ENCODE assay signal across 9 cellular contexts in genomic region chr1:23561813-23562100, GRCh38. TPM values are rescaled to one million over a fixed set of nuclear protein-coding genes. Genes with fewer than 3 reads are reported as not detected.
DNase-seq lines count a peak whose midpoint lies in the region; ATAC-seq, FAIRE-seq and TF ChIP-seq lines count a peak whose summit lies in the region.
"Had no signal": no experiment of that assay in that cellular context is flagged by ENCODE, and none has a peak within 500 bp of the region (broad histone marks: within the 10 kb centered on the region; RNA-seq: fewer than 3 reads in every experiment).

No MANE protein-coding gene starts in this region.

- peaks cover 16 to 44% of the 10 kb centered on the region in 2 experiments; a peak in 3 of 4 replicates for H3K79me1 ChIP-seq in IMR-90 (ENCODE audit: low read depth in 1 of 2, low read length in 2 of 2)

- peak overlapping the region; percentile 99 for H3K23ac ChIP-seq in IMR-90 (ENCODE audit: low read depth, low read length)

- H2AK9ac ChIP-seq in IMR-90 (replicated peaks; ENCODE audit: low read depth, low read length, poor library complexity) = peak overlapping the region; percentile 55

- H3K27me3 Mint-ChIP-seq in astrocyte (ENCODE audit: low read depth, unreplicated experiment) = no peaks in the 10 kb centered on the region

- peak overlapping the region; percentile 35 for H2AFZ ChIP-seq in IMR-90 (replicated peaks; ENCODE audit: low read length, poor library complexity)
- H2AFZ ChIP-seq in astrocyte (ENCODE audit: low read depth, low read length) = no peak overlapping the region

- H4K5ac ChIP-seq in IMR-90 (ENCODE audit: low read depth, low read length) = peak overlapping the region; percentile 98

- H4K91ac ChIP-seq in IMR-90 (ENCODE audit: insufficient read depth, low read depth, low read length) = peak overlapping the region; percentile 99

- ATAC-seq in IMR-90 (ENCODE audit: low read depth) (no peak), GM19455 (IDR thresholded peaks at IDR 0.05; ENCODE audit: unreplicated experiment) (no peak)
- ATAC-seq: activated CD8-positive, alpha-beta T cell treated with anti-CD3 and anti-CD28 coated beads for 36 hours had no signal

- H3K27me3 ChIP-seq in IMR-90 (ENCODE audit: control insufficient read depth, insufficient read depth, low read length) = no peaks in the 10 kb centered on the region
- H3K27me3 ChIP-seq in astrocyte (ENCODE audit: insufficient read depth, low read length) = no peaks in the 10 kb centered on the region
- no peaks in the 10 kb centered on the region for H3K27me3 ChIP-seq in liver (ENCODE audit: control insufficient read depth in 4 of 4, insufficient read depth in 4 of 4, low read length in 3 of 4)
- H3K27me3 ChIP-seq in subcutaneous abdominal adipose tissue (ENCODE audit: control insufficient read depth in 5 of 5, insufficient read depth in 4 of 5, low read length in 5 of 5) = peaks cover 0 to 10% (median 0%) of the 10 kb centered on the region in 5 donors

- no peak for TF ChIP-seq POLR2A in IMR-90 (IDR thresholded peaks at IDR 0.05; ENCODE audit: low read depth, low read length)

- peak overlapping the region; percentile 92 for H2BK5ac ChIP-seq in IMR-90 (ENCODE audit: low read depth, low read length, poor library complexity, severe bottlenecking)

- H3K36me3 Mint-ChIP-seq in astrocyte (ENCODE audit: low read depth, unreplicated experiment) = peaks cover 2% of the 10 kb centered on the region

- H2BK20ac ChIP-seq in IMR-90 (ENCODE audit: low read depth, low read length) = peak overlapping the region; percentile 97

- H2BK120ac ChIP-seq in IMR-90 (ENCODE audit: low read depth, low read length) = peak overlapping the region; percentile 98

- no peaks in the 10 kb centered on the region for H3K9me3 Mint-ChIP-seq in astrocyte (ENCODE audit: unreplicated experiment)
- H3K9me3 Mint-ChIP-seq: activated CD8-positive, alpha-beta T cell treated with anti-CD3 and anti-CD28 coated beads for 36 hours had no signal

- H3K36me3 ChIP-seq in IMR-90 (ENCODE audit: control insufficient read depth, insufficient read depth, low read length) (peaks cover 16% of the 10 kb centered on the region), astrocyte (ENCODE audit: insufficient read depth, low read length) (no peaks in the 10 kb centered on the region), liver (ENCODE audit: control insufficient read depth in 4 of 4, insufficient read depth in 3 of 4, low read depth in 1 of 4, low read length in 3 of 4) (no peaks in the 10 kb centered on the region), subcutaneous abdominal adipose tissue (ENCODE audit: control insufficient read depth in 5 of 5, insufficient read depth in 5 of 5, low read length in 5 of 5) (peaks cover 0 to 5% (median 0%) of the 10 kb centered on the region in 5 donors)

- no TSS peak for BruUV-seq in IMR-90 (replicated peaks; lab: Mats Ljungman, UMichigan)

- H3K56ac ChIP-seq in IMR-90 (ENCODE audit: extremely low read depth, insufficient read depth, low read length) = peak overlapping the region; percentile 96

- H3K18ac ChIP-seq in IMR-90 (ENCODE audit: low read depth, low read length) = peak overlapping the region; percentile 84

- no peak for FAIRE-seq in astrocyte (lab: Jason Lieb, UNC)

- H3K9ac ChIP-seq in IMR-90 (ENCODE audit: low read depth, low read length) = peak overlapping the region; percentile 88
- peak overlapping the region; percentile 99 for H3K9ac ChIP-seq in astrocyte (ENCODE audit: low read length)
- peak overlapping the region in 1 of 2 donors; percentile 4 for H3K9ac ChIP-seq in liver (ENCODE audit: low read depth in 1 of 2, low read length in 2 of 2)
- peak overlapping the region; percentile 10 to 68 (median 44) for H3K9ac ChIP-seq in subcutaneous abdominal adipose tissue (ENCODE audit: low read length in 5 of 5)

- CTCF ChIA-PET in IMR-90 (lab: Yijun Ruan, JAX) = interaction anchor here (0.6 to 1.2 kb wide), 2 partner anchors 22 to 76 kb away, joined by 3 read pairs; no protein-coding TSS in a partner anchor

- intact Hi-C loops in IMR-90 (cut with micrococcal nuclease) = loop anchor here (2.0 kb wide), 1 partner anchor 17 kb away; no protein-coding TSS in a partner anchor

- peak overlapping the region; percentile 95 for H3K27ac Mint-ChIP-seq in astrocyte (ENCODE audit: unreplicated experiment)
- H3K27ac Mint-ChIP-seq: activated CD8-positive, alpha-beta T cell treated with anti-CD3 and anti-CD28 coated beads for 36 hours had no signal

- in situ Hi-C loops in IMR-90 (cut with MboI; ENCODE audit: low sequenced_read_pairs) = no loop called here

- peaks cover 38% of the 10 kb centered on the region for H3K4me1 Mint-ChIP-seq in astrocyte (ENCODE audit: low read depth, unreplicated experiment)

- no peak overlapping the region for H3K4me3 Mint-ChIP-seq in astrocyte (ENCODE audit: unreplicated experiment)
- H3K4me3 Mint-ChIP-seq: activated CD8-positive, alpha-beta T cell treated with anti-CD3 and anti-CD28 coated beads for 36 hours had no signal

- peaks cover 34% of the 10 kb centered on the region for H3K79me2 ChIP-seq in astrocyte (ENCODE audit: insufficient read depth, low read length)

- POLR2A ChIA-PET in IMR-90 (lab: Charles Lee; ENCODE audit: unreplicated experiment) = no interaction called here

- H3K9me3 ChIP-seq in IMR-90 (ENCODE audit: control insufficient read depth, insufficient read depth, low read length) (no peaks in the 10 kb centered on the region), astrocyte (ENCODE audit: insufficient read depth, low read depth, low read length) (no peaks in the 10 kb centered on the region), liver (ENCODE audit: control insufficient read depth in 4 of 4, low read length in 3 of 4) (no peaks in the 10 kb centered on the region), subcutaneous abdominal adipose tissue (ENCODE audit: control insufficient read depth in 5 of 5, low read length in 5 of 5) (no peaks in the 10 kb centered on the region)

- H3K27ac ChIP-seq in IMR-90 (ENCODE audit: insufficient read depth, low read length) (peak overlapping the region; percentile 91), astrocyte (ENCODE audit: low read depth, low read length) (peak overlapping the region; percentile 97), liver (ENCODE audit: low read depth in 1 of 2, low read length in 2 of 2) (peak overlapping the region; percentile 81 to 84), subcutaneous abdominal adipose tissue (ENCODE audit: low read depth, low read length) (peak overlapping the region; percentile 96)

- H3K4me3 ChIP-seq in IMR-90 (ENCODE audit: insufficient read depth, low read depth, low read length) = no peak overlapping the region
- no peak overlapping the region for H3K4me3 ChIP-seq in astrocyte (ENCODE audit: insufficient read depth, low read depth, low read length)
- no peak overlapping the region for H3K4me3 ChIP-seq in liver (ENCODE audit: low read depth in 1 of 3, low read length in 3 of 3)
- H3K4me3 ChIP-seq in subcutaneous abdominal adipose tissue (ENCODE audit: low read depth in 1 of 5, low read length in 5 of 5) = peak overlapping the region in 3 of 5 donors; percentile 12 to 55 (median 31)

- peak overlapping the region; percentile 97 for H3K14ac ChIP-seq in IMR-90 (replicated peaks; ENCODE audit: low read depth, low read length)

- no CpG with 5 or more reads among the region's 2 CpGs for whole genome bisulfite sequencing in IMR-90 (ENCODE audit: extremely low coverage in 2 of 2, insufficient read length in 1 of 2), 2 experiments
- 60% methylated on average over 2 of the region's 2 CpGs for WGBS in liver

- H3K4me1 ChIP-seq in IMR-90 (ENCODE audit: control insufficient read depth, insufficient read depth, low read length) (peaks cover 30% of the 10 kb centered on the region), astrocyte (ENCODE audit: insufficient read depth, low read length) (peaks cover 46% of the 10 kb centered on the region), liver (ENCODE audit: control insufficient read depth in 4 of 4, insufficient read depth in 4 of 4, low read length in 3 of 4) (peaks cover 2 to 23% (median 14%) of the 10 kb centered on the region in 4 donors), subcutaneous abdominal adipose tissue (ENCODE audit: control insufficient read depth in 5 of 5, insufficient read depth in 5 of 5, low read length in 5 of 5) (peaks cover 15 to 65% (median 50%) of the 10 kb centered on the region in 5 donors)

- dilution Hi-C loops in IMR-90 (cut with HindIII; ENCODE audit: low sequenced_read_pairs, unreplicated experiment) = no loop called here

- H4K20me1 ChIP-seq in IMR-90 (ENCODE audit: insufficient read depth, low read length) (peaks cover 26% of the 10 kb centered on the region), astrocyte (ENCODE audit: insufficient read depth, low read length) (peaks cover 24% of the 10 kb centered on the region)

- TF ChIP-seq RAD21 in IMR-90 (IDR thresholded peaks at IDR 0.05; ENCODE audit: low read length) (no peak), liver (IDR thresholded peaks at IDR 0.05) (no peak)

- H3K4ac ChIP-seq in IMR-90 (ENCODE audit: low read depth, low read length) = peak overlapping the region; percentile 97

- DNase-seq in IMR-90 (no peak), astrocyte (ENCODE audit: low read depth) (peak; percentile 46), Kasumi-1 (lab: John Stamatoyannopoulos, UW) (no peak), RPMI8226 (no peak), NCI-H2107 treated with DMSO at 0.1 percent for 48 hours (lab: John Stamatoyannopoulos, UW; ENCODE audit: unreplicated experiment) (no peak)

- H3K9me1 ChIP-seq in IMR-90 (ENCODE audit: insufficient read depth, low read length) = peaks cover 15% of the 10 kb centered on the region

- TF ChIP-seq CTCF in IMR-90 (conservative IDR thresholded peaks at IDR 0.05; ENCODE audit: low read depth, low read length) (no peak), astrocyte (IDR thresholded peaks at IDR 0.05; ENCODE audit: insufficient read depth, low read depth, low read length) (no peak), liver (IDR thresholded peaks at IDR 0.05; ENCODE audit: low read depth, low read length, missing input control) (no peak)

- peak overlapping the region; percentile 66 for H3K4me2 ChIP-seq in IMR-90 (ENCODE audit: low read depth, low read length)
- peak overlapping the region; percentile 89 for H3K4me2 ChIP-seq in astrocyte (ENCODE audit: low read length)

- H2BK15ac ChIP-seq in IMR-90 (ENCODE audit: low read depth, low read length) = peak overlapping the region; percentile 99

- H4K8ac ChIP-seq in IMR-90 (ENCODE audit: low read depth in 2 of 2, low read length in 2 of 2) = peak overlapping the region; percentile 70 to 95

- peak overlapping the region; percentile 45 for H2AK5ac ChIP-seq in IMR-90 (ENCODE audit: low read depth, low read length)

RNA-seq across cellular contexts. Expression of gene ID3, which starts 2.5 kb away (rescaled TPM):
- total RNA-seq in IMR-90 (2012; rRNA removed) (109 and 171 TPM in 2 replicates), astrocyte (91.4 and 94.3 TPM in 2 replicates), liver (10 to 100 TPM; 21.6 to 38.6 TPM)
- polyA plus RNA-seq in IMR-90 (2012; rRNA removed) (304 and 385 TPM in 2 replicates), liver (10 to 100 TPM; 37.3 to 42.6 TPM)
- polyA plus RNA-seq in IMR-90 (2012; cell fraction: cytosol; rRNA removed) = 781 and 851 TPM in 2 replicates
- 1,444 and 1,599 TPM in 2 replicates for polyA plus RNA-seq in IMR-90 (2012; cell fraction: nucleus; rRNA removed; ENCODE audit: low replicate concordance)

RNA-seq across cellular contexts. Expression of gene E2F2, which starts 30.7 kb away (rescaled TPM):
- total RNA-seq in IMR-90 (2012; rRNA removed) (0.36 and 0.56 TPM in 2 replicates), astrocyte (0.11 TPM in 1 of 2 replicates, not detected in the other), liver (10 to 100 TPM in 1 of 2 donors, under 1 TPM in 1; 0.08 to 79.9 TPM)
- polyA plus RNA-seq in IMR-90 (2012; rRNA removed) (0.39 and 0.51 TPM in 2 replicates), liver (under 1 TPM; 0.36 to 0.53 TPM)
- 0.16 and 0.19 TPM in 2 replicates for polyA plus RNA-seq in IMR-90 (2012; cell fraction: cytosol; rRNA removed)
- polyA plus RNA-seq in IMR-90 (2012; cell fraction: nucleus; rRNA removed; ENCODE audit: low replicate concordance) = 0.55 and 0.63 TPM in 2 replicates

Comparison
In these comparisons a context has a peak if more than half of its experiments do, and no peak if none do; other contexts are left out.
1. H3K4me3 ChIP-seq: peak in subcutaneous abdominal adipose tissue (3 of 5); none in IMR-90 (single experiment), astrocyte (single experiment) and liver (0 of 3).
2. Peak in every context shown above with its lines, with median percentiles within 50 percentile points of each other: H3K27ac ChIP-seq.